ENCODE assay signal across 30 cellular contexts in the genomic region with DNA sequence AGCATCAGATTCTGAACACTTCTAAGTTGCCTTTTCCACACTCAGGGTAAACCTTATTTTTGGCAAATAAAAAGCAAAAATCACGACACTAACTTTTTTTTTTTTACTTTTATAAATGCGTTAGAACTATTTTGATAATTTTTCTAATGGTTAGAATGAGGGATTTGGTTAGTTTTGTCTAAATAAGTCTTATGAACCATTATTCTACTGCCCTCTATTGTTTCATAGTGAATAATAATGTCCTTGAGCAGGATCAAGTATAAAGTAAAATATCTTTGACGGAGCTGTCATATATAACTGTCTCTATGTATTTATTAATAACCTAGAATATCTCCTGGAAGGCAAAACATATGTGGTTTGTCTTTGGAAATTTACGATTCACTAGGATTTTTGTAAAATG.
"Had no signal": no experiment of that assay in that cellular context is flagged by ENCODE, and none has a peak within 500 bp of the region (broad histone marks: within the 10 kb centered on the region; RNA-seq: fewer than 3 reads in every experiment).

No MANE protein-coding gene starts in this region.

- H3K4me3 ChIP-seq: adrenal gland, body of pancreas, coronary artery, dorsolateral prefrontal cortex, left lung, lower lobe of right lung, spleen, tibial nerve had no signal

- H3K27ac Mint-ChIP-seq: activated naive CD8-positive, alpha-beta T cell; immature natural killer cell; natural killer cell; T-helper 2 cell treated with Interferon-gamma antibody and Interleukin-4, amounts not matched to agents 5 μg/mL and 100 μg/mL, for 36 hours had no signal

- DNase-seq: activated CD4-positive, alpha-beta T cell treated with anti-CD3 and anti-CD28 coated beads for 48 hours; activated CD4-positive, alpha-beta T cell treated with anti-CD3 and anti-CD28 coated beads, Interleukin-2, amount 50 U/mL, for 48 hours; activated CD8-positive, alpha-beta memory T cell treated with anti-CD3 and anti-CD28 coated beads for 24 hours; activated effector memory CD4-positive, alpha-beta T cell treated with Interleukin-2 at 50 U/mL for 16 hours; activated naive CD4-positive, alpha-beta T cell treated with Interleukin-2 at 50 U/mL for 16 hours; adrenal gland; aorta; body of pancreas; dorsolateral prefrontal cortex; effector memory CD4-positive, alpha-beta T cell; head of caudate nucleus; hypothalamus; immature natural killer cell; kidney glomerular epithelial cell; left lung; lower lobe of right lung; mesendoderm; natural killer cell; posterior cingulate gyrus; right cardiac atrium; spleen; stimulated activated naive CD4-positive, alpha-beta T cell treated with Interleukin-2 at 50 U/mL for 16 hours; WERI-Rb-1 had no signal

- FAIRE-seq: endothelial cell of umbilical vein, TTC549 had no signal

- H3K4me1 ChIP-seq: adrenal gland, body of pancreas, left lung, lower lobe of right lung, spleen, tibial nerve had no signal

- H3K9me3 ChIP-seq: adrenal gland, body of pancreas, lower lobe of right lung, tibial nerve had no signal

- H3K4me3 Mint-ChIP-seq: activated naive CD8-positive, alpha-beta T cell; immature natural killer cell; natural killer cell; T-helper 2 cell treated with Interferon-gamma antibody and Interleukin-4, amounts not matched to agents 5 μg/mL and 100 μg/mL, for 36 hours had no signal

- H3K36me3 ChIP-seq: adrenal gland, left lung, lower lobe of right lung, spleen, tibial nerve, WERI-Rb-1 had no signal

- H3K27me3 Mint-ChIP-seq: activated naive CD8-positive, alpha-beta T cell had no signal

- H3K36me3 Mint-ChIP-seq: activated naive CD8-positive, alpha-beta T cell; immature natural killer cell; natural killer cell had no signal

- H3K27me3 ChIP-seq: adrenal gland, body of pancreas, dorsolateral prefrontal cortex, left lung, spleen, tibial nerve had no signal

- H3K4me1 Mint-ChIP-seq: immature natural killer cell, natural killer cell had no signal

- H3K27ac ChIP-seq: adrenal gland, body of pancreas, coronary artery, dorsolateral prefrontal cortex, left lung, lower lobe of right lung, spleen, tibial nerve, WERI-Rb-1 had no signal

- ATAC-seq: activated CD4-positive, CD25-positive, alpha-beta regulatory T cell treated with anti-CD3 and anti-CD28 coated beads, Interleukin-2, amount 50 U/mL, for 24 hours; body of pancreas; left lung; lower lobe of right lung; natural killer cell; right cardiac atrium had no signal
